ENCODE assay signal across 18 cellular contexts in genomic region chr1:3631865-3632264, GRCh38. TPM values are rescaled to one million over a fixed set of nuclear protein-coding genes. Genes with fewer than 3 reads are reported as not detected.
A peak's percentile ranks its signal among the peaks of the same experiment; 100 is the strongest.
DNase-seq lines count a peak whose midpoint lies in the region; TF ChIP-seq lines count a peak whose summit lies in the region.
"Had no signal": no experiment of that assay in that cellular context is flagged by ENCODE, and none has a peak within 500 bp of the region (broad histone marks: within the 10 kb centered on the region; RNA-seq: fewer than 3 reads in every experiment).

No MANE protein-coding gene starts in this region.

- intact Hi-C loops in activated T-helper 2 cell treated with anti-CD3 and anti-CD28 coated beads, Interferon-gamma antibody, Interleukin-2, Interleukin-4, amounts not matched to agents 10 μg/mL and 5 μg/mL and 100 μg/mL, durations not matched to agents 14 hours and 24 hours and 36 hours (cut with micrococcal nuclease), result no loop called here

- H3K36me3 Mint-ChIP-seq in neural progenitor cell, result peaks cover 11% of the 10 kb centered on the region
- H3K36me3 Mint-ChIP-seq in activated T-helper 2 cell treated with anti-CD3 and anti-CD28 coated beads, Interferon-gamma antibody, Interleukin-2, Interleukin-4, amounts not matched to agents 10 μg/mL and 5 μg/mL and 100 μg/mL, durations not matched to agents 14 hours and 24 hours and 36 hours (ENCODE audit: low read depth), result peaks cover 17% of the 10 kb centered on the region

- H3K4me3 Mint-ChIP-seq in neural progenitor cell, result no peak overlapping the region
- no peak overlapping the region for H3K4me3 Mint-ChIP-seq in activated T-helper 2 cell treated with anti-CD3 and anti-CD28 coated beads, Interferon-gamma antibody, Interleukin-2, Interleukin-4, amounts not matched to agents 10 μg/mL and 5 μg/mL and 100 μg/mL, durations not matched to agents 14 hours and 24 hours and 36 hours (ENCODE audit: low read depth)

- peaks cover 0 to 7% of the 10 kb centered on the region in 2 donors for H3K4me1 ChIP-seq in esophagus (ENCODE audit: control insufficient read depth in 2 of 2, insufficient read depth in 2 of 2, low read length in 1 of 2)
- peaks cover 11% of the 10 kb centered on the region for H3K4me1 ChIP-seq in neural progenitor cell

- H3F3A ChIP-seq in neural progenitor cell (ENCODE audit: low read depth), result peaks cover 18% of the 10 kb centered on the region

- TF ChIP-seq CTCF in RWPE1 (conservative IDR thresholded peaks at IDR 0.05; ENCODE audit: low read depth) (no peak), neural progenitor cell (IDR thresholded peaks at IDR 0.05) (no peak)

- H3K36me3 ChIP-seq in esophagus (ENCODE audit: control insufficient read depth in 2 of 2, insufficient read depth in 2 of 2, low read length in 1 of 2) (peaks cover 12 to 60% of the 10 kb centered on the region in 2 donors), neural progenitor cell (no peaks in the 10 kb centered on the region)

- H3K27me3 Mint-ChIP-seq in neural progenitor cell (ENCODE audit: insufficient read depth, low read depth), result no peaks in the 10 kb centered on the region
- no peaks in the 10 kb centered on the region for H3K27me3 Mint-ChIP-seq in activated T-helper 2 cell treated with anti-CD3 and anti-CD28 coated beads, Interferon-gamma antibody, Interleukin-2, Interleukin-4, amounts not matched to agents 10 μg/mL and 5 μg/mL and 100 μg/mL, durations not matched to agents 14 hours and 24 hours and 36 hours (ENCODE audit: low read depth)

- H3K9me3 ChIP-seq in esophagus (ENCODE audit: control insufficient read depth in 2 of 2, insufficient read depth in 1 of 2, low read depth in 1 of 2, low read length in 1 of 2) (no peaks in the 10 kb centered on the region), neural progenitor cell (ENCODE audit: low read depth) (no peaks in the 10 kb centered on the region)

- peak; percentile 57 for DNase-seq in HT-29 (ENCODE audit: low spot score)
- no peak for DNase-seq in RWPE1 (ENCODE audit: low spot score)
- DNase-seq in neural progenitor cell (ENCODE audit: low spot score), result peak; percentile 73
- DNase-seq in activated T-helper 2 cell treated with anti-CD3 and anti-CD28 coated beads, Interferon-gamma antibody, Interleukin-2, Interleukin-4, amounts not matched to agents 10 μg/mL and 5 μg/mL and 100 μg/mL, durations not matched to agents 14 hours and 24 hours and 36 hours (ENCODE audit: low spot score), result no peak
- DNase-seq in activated CD4-positive, CD25-positive, alpha-beta regulatory T cell treated with anti-CD3 and anti-CD28 coated beads, Interleukin-2, amount 50 U/mL, for 72 hours, result no peak
- DNase-seq in cortex of kidney (lab: John Stamatoyannopoulos, UW), result no peak
- DNase-seq in activated CD4-positive, CD25-positive, alpha-beta regulatory T cell (lab: John Stamatoyannopoulos, UW), result no peak
- DNase-seq: DMS79; NCI-H187; NCI-H2107; NCI-H510A; NCI-H748 treated with DMSO at 0.1 percent for 48 hours; NK-92 treated with Interleukin-12 subunit alpha and Interleukin-12 subunit beta, amount 100 ng/mL, for 24 hours; OCI-M1; SIG-M5 had no signal

- CTCF ChIA-PET in RWPE1 (lab: Yijun Ruan, JAX), result interaction anchor here (1.5 kb wide), 1 partner anchor 93 kb away, joined by 6 read pairs; no protein-coding TSS in a partner anchor

- no peaks in the 10 kb centered on the region for H3K27me3 ChIP-seq in esophagus (ENCODE audit: control insufficient read depth in 1 of 2, insufficient read depth in 2 of 2, low read length in 2 of 2)
- no peaks in the 10 kb centered on the region for H3K27me3 ChIP-seq in neural progenitor cell

- peak overlapping the region; percentile 48 for H3K27ac ChIP-seq in RWPE1
- H3K27ac ChIP-seq in esophagus (ENCODE audit: low read depth in 2 of 2, low read length in 1 of 2), result peak overlapping the region; percentile 22 to 44
- peak overlapping the region; percentile 1 for H3K27ac ChIP-seq in neural progenitor cell
- H3K27ac ChIP-seq: C4-2B had no signal

- no peak overlapping the region for H3K27ac Mint-ChIP-seq in neural progenitor cell
- H3K27ac Mint-ChIP-seq in activated T-helper 2 cell treated with anti-CD3 and anti-CD28 coated beads, Interferon-gamma antibody, Interleukin-2, Interleukin-4, amounts not matched to agents 10 μg/mL and 5 μg/mL and 100 μg/mL, durations not matched to agents 14 hours and 24 hours and 36 hours, result no peak overlapping the region

- H3K4me3 ChIP-seq in esophagus (ENCODE audit: low read depth in 1 of 2, low read length in 2 of 2) (no peak overlapping the region), neural progenitor cell (no peak overlapping the region)

- no peak overlapping the region for H2AFZ ChIP-seq in neural progenitor cell (replicated peaks)

- 63 to 82% methylated on average over 13 of the region's 13 CpGs for WGBS in esophagus, 2 donors

- H3K79me2 ChIP-seq in neural progenitor cell (ENCODE audit: low read depth), result no peaks in the 10 kb centered on the region

- no peaks in the 10 kb centered on the region for H4K20me1 ChIP-seq in neural progenitor cell (ENCODE audit: low read depth)

- no peaks in the 10 kb centered on the region for H3K4me1 Mint-ChIP-seq in neural progenitor cell
- H3K4me1 Mint-ChIP-seq in activated T-helper 2 cell treated with anti-CD3 and anti-CD28 coated beads, Interferon-gamma antibody, Interleukin-2, Interleukin-4, amounts not matched to agents 10 μg/mL and 5 μg/mL and 100 μg/mL, durations not matched to agents 14 hours and 24 hours and 36 hours (ENCODE audit: low read depth), result no peaks in the 10 kb centered on the region

- peak overlapping the region; percentile 61 for H3K4me2 ChIP-seq in neural progenitor cell

- POLR2A ChIA-PET in RWPE1 (lab: Yijun Ruan, JAX; ENCODE audit: low non-redundant PET), result no interaction called here

- H3K9ac ChIP-seq in neural progenitor cell, result peak overlapping the region; percentile 30

- H3K9me3 Mint-ChIP-seq in neural progenitor cell, result no peaks in the 10 kb centered on the region
- no peaks in the 10 kb centered on the region for H3K9me3 Mint-ChIP-seq in activated T-helper 2 cell treated with anti-CD3 and anti-CD28 coated beads, Interferon-gamma antibody, Interleukin-2, Interleukin-4, amounts not matched to agents 10 μg/mL and 5 μg/mL and 100 μg/mL, durations not matched to agents 14 hours and 24 hours and 36 hours

RNA-seq across cellular contexts. Expression of gene TPRG1L, which starts 7.0 kb away (rescaled TPM):
- total RNA-seq in HT-29 (2014; rRNA removed; shearing (Covaris generic)), result 43.1 and 44.4 TPM in 2 replicates
- 10 to 100 TPM; 20.1 to 32.8 TPM for polyA plus RNA-seq in esophagus
- 10.6 and 11.5 TPM in 2 replicates for total RNA-seq in neural progenitor cell (ENCODE audit: low replicate concordance)
- 7.0 and 7.1 TPM in 2 replicates for total RNA-seq in activated T-helper 2 cell treated with anti-CD3 and anti-CD28 coated beads, Interferon-gamma antibody, Interleukin-2, Interleukin-4, amounts not matched to agents 10 μg/mL and 5 μg/mL and 100 μg/mL, durations not matched to agents 14 hours and 24 hours and 36 hours

RNA-seq across cellular contexts. Expression of gene WRAP73, which starts 18.0 kb away (rescaled TPM):
- 60.3 and 66.7 TPM in 2 replicates for total RNA-seq in HT-29 (2014; rRNA removed; shearing (Covaris generic))
- 10 to 100 TPM; 13.6 to 16.4 TPM for polyA plus RNA-seq in esophagus
- total RNA-seq in neural progenitor cell (ENCODE audit: low replicate concordance), result 12.0 and 18.8 TPM in 2 replicates
- 38.7 and 42.2 TPM in 2 replicates for total RNA-seq in activated T-helper 2 cell treated with anti-CD3 and anti-CD28 coated beads, Interferon-gamma antibody, Interleukin-2, Interleukin-4, amounts not matched to agents 10 μg/mL and 5 μg/mL and 100 μg/mL, durations not matched to agents 14 hours and 24 hours and 36 hours

RNA-seq across cellular contexts. Expression of gene TP73, which starts 20.5 kb away (rescaled TPM):
- total RNA-seq in HT-29 (2014; rRNA removed; shearing (Covaris generic)), result 6.9 and 11.1 TPM in 2 replicates
- 1 to 10 TPM; 3.5 to 6.0 TPM for polyA plus RNA-seq in esophagus
- total RNA-seq in neural progenitor cell (ENCODE audit: low replicate concordance), result 0.31 TPM in 1 of 2 replicates, not detected in the other
- total RNA-seq in activated T-helper 2 cell treated with anti-CD3 and anti-CD28 coated beads, Interferon-gamma antibody, Interleukin-2, Interleukin-4, amounts not matched to agents 10 μg/mL and 5 μg/mL and 100 μg/mL, durations not matched to agents 14 hours and 24 hours and 36 hours, result 2.4 and 2.5 TPM in 2 replicates
- total RNA-seq: RPMI7951 had no signal

RNA-seq across cellular contexts. Expression of gene MEGF6, which starts 20.6 kb away (rescaled TPM):
- total RNA-seq in HT-29 (2014; rRNA removed; shearing (Covaris generic)), result 12.7 and 16.5 TPM in 2 replicates
- 10 to 100 TPM; 11.8 to 23.7 TPM for polyA plus RNA-seq in esophagus
- total RNA-seq in neural progenitor cell (ENCODE audit: low replicate concordance), result 1.7 and 25.6 TPM in 2 replicates
- total RNA-seq in activated T-helper 2 cell treated with anti-CD3 and anti-CD28 coated beads, Interferon-gamma antibody, Interleukin-2, Interleukin-4, amounts not matched to agents 10 μg/mL and 5 μg/mL and 100 μg/mL, durations not matched to agents 14 hours and 24 hours and 36 hours, result 1.7 and 1.9 TPM in 2 replicates

Comparison
In these comparisons a context has a peak if more than half of its experiments do, and no peak if none do; other contexts are left out.
1. DNase-seq: peak in HT-29 (single experiment) and neural progenitor cell (single experiment); none in RWPE1 (single experiment), activated T-helper 2 cell treated with anti-CD3 and anti-CD28 coated beads, Interferon-gamma antibody, Interleukin-2, Interleukin-4, amounts not matched to agents 10 μg/mL and 5 μg/mL and 100 μg/mL, durations not matched to agents 14 hours and 24 hours and 36 hours (single experiment), activated CD4-positive, CD25-positive, alpha-beta regulatory T cell treated with anti-CD3 and anti-CD28 coated beads, Interleukin-2, amount 50 U/mL, for 72 hours (single experiment), cortex of kidney (single experiment) and activated CD4-positive, CD25-positive, alpha-beta regulatory T cell (0 of 4).
2. Peak in every context shown above with its lines, with median percentiles within 50 percentile points of each other: H3K27ac ChIP-seq.